19 cellular contexts compared by ENCODE assay signal in the genomic region with DNA sequence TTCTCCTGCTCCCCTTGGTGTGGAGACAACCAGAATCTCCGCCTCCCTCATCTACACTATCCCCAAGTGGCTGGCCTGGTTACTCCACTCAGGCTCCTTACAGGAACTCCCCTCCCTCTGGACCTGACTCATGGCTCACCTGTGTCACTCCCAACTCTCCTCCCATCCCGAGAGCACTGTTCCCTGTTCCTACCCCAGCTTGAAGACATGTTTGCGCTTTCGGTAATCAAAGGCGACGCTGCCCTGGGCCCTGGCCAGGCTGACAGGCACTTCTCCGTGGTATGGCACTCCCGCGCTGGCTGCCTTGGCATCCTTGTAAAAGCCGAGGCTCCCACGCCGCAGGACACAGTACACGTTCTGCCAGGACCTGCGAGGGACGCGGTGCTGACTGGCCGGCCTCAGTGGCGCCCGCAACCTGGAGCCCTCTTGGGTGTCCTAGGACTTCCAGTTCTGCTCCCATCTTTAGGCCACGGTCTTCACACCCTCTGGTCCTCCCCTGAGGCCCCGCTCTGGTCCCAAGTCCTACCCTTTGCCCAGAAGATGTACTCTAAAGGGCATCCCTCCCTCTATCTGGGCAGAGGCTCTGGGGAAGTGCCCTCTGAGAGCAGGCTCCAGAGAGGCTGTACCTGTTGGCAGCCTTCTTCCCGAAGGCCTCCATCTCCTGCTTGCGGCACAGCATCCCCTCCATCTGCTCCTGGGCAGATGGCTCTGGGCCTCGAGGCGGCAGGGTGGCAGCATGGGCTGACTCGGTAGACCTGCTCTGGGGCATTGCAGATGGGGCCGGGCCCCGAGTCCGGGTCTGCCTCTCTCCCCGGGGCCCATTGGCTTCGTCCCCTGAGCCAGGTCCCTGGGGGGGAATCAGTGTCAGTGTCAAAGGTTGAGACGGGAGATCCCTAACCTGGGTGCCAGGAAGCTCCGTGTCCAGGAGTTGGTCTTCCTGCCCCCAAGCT. TPM values are rescaled to one million over a fixed set of nuclear protein-coding genes. Genes with fewer than 3 reads are reported as not detected.
DNase-seq lines count a peak whose midpoint lies in the region; ATAC-seq and TF ChIP-seq lines count a peak whose summit lies in the region.
"Had no signal": no experiment of that assay in that cellular context is flagged by ENCODE, and none has a peak within 500 bp of the region (broad histone marks: within the 10 kb centered on the region; RNA-seq: fewer than 3 reads in every experiment).

No MANE protein-coding gene starts in this region.

- H3K4me1 ChIP-seq in Panc1 (ENCODE audit: control insufficient read depth, insufficient read depth, low read length) = no peaks in the 10 kb centered on the region
- H3K4me1 ChIP-seq in esophagus squamous epithelium = peaks cover 14 to 40% (median 16%) of the 10 kb centered on the region in 3 donors
- H3K4me1 ChIP-seq in sigmoid colon = no peaks in the 10 kb centered on the region

- TF ChIP-seq POLR2A in esophagus squamous epithelium (IDR thresholded peaks at IDR 0.05) (peak in 1 of 4 donors; percentile 20), sigmoid colon (IDR thresholded peaks at IDR 0.05) (no peak)

- no peaks in the 10 kb centered on the region for H3K27me3 ChIP-seq in Panc1 (ENCODE audit: control insufficient read depth, insufficient read depth, low read length)
- no peaks in the 10 kb centered on the region for H3K27me3 ChIP-seq in esophagus squamous epithelium
- no peaks in the 10 kb centered on the region for H3K27me3 ChIP-seq in sigmoid colon
- H3K27me3 ChIP-seq: brain microvascular endothelial cell had no signal

- TF ChIP-seq CTCF in GM20000 (IDR thresholded peaks at IDR 0.05; ENCODE audit: extremely low read depth, missing control alignments) (no peak), Panc1 (IDR thresholded peaks at IDR 0.05) (no peak), esophagus squamous epithelium (IDR thresholded peaks at IDR 0.05) (peak in 3 of 6 experiments; percentile 21 to 51 (median 42)), sigmoid colon (IDR thresholded peaks at IDR 0.05) (no peak)

- in situ Hi-C loops in Panc1 (cut with HindIII; ENCODE audit: low pct_unique_long_range_greater_than_20kb, low sequenced_read_pairs) = no loop called here

- no peak overlapping the region for H3K27ac ChIP-seq in Panc1 (ENCODE audit: low read length)
- H3K27ac ChIP-seq in esophagus squamous epithelium = peak overlapping the region; percentile 71 to 88 (median 86)
- no peak overlapping the region for H3K27ac ChIP-seq in sigmoid colon
- H3K27ac ChIP-seq: brain microvascular endothelial cell had no signal

- no TSS peak for BruUV-seq in Panc1 (replicated peaks; lab: Mats Ljungman, UMichigan)

- H3K36me3 ChIP-seq in Panc1 (ENCODE audit: control insufficient read depth, insufficient read depth, low read length) = no peaks in the 10 kb centered on the region
- H3K36me3 ChIP-seq in esophagus squamous epithelium = peaks cover 0 to 75% (median 4%) of the 10 kb centered on the region in 3 donors
- H3K36me3 ChIP-seq in sigmoid colon = no peaks in the 10 kb centered on the region
- H3K36me3 ChIP-seq: brain microvascular endothelial cell had no signal

- 45 to 78% methylated on average over 8 to 19 of the region's 33 CpGs for WGBS in esophagus squamous epithelium, 2 donors
- WGBS in sigmoid colon, 2 donors = 94 to 95% methylated on average over 33 of the region's 33 CpGs

- intact Hi-C loops in Panc1 (cut with micrococcal nuclease; ENCODE audit: unreplicated experiment) (no loop called here), esophagus squamous epithelium (cut with DNase I) (no loop called here), sigmoid colon (cut with DNase I) (no loop called here), cardiac septum (cut with DNase I) (no loop called here)

- DNase-seq in GM20000 (ENCODE audit: low spot score) (peak; percentile 8), Panc1 (ENCODE audit: low read depth, low spot score) (no peak), esophagus squamous epithelium (lab: John Stamatoyannopoulos, UW) (no peak), sigmoid colon (peak; percentile 57), DMS114 treated with DMSO at 0.1 percent for 48 hours (lab: John Stamatoyannopoulos, UW; ENCODE audit: unreplicated experiment) (no peak), NCI-H187 (lab: John Stamatoyannopoulos, UW) (no peak), cardiac septum (ENCODE audit: low spot score) (no peak)
- no peak for DNase-seq in stimulated activated naive CD4-positive, alpha-beta T cell (lab: John Stamatoyannopoulos, UW)
- DNase-seq: activated CD4-positive, alpha-beta memory T cell treated with anti-CD3 and anti-CD28 coated beads for 36 hours; activated naive CD8-positive, alpha-beta T cell treated with anti-CD3 and anti-CD28 coated beads, Interleukin-2, amount 10 ng/mL, durations not matched to agents 7 days and 5 days; activated T-cell treated with anti-CD3 and anti-CD28 coated beads, Interleukin-2, amount 50 U/mL, for 48 hours; brain microvascular endothelial cell; effector CD8-positive, alpha-beta T cell; hippocampal formation; NCI-H1092 treated with DMSO at 0.1 percent for 48 hours; NCI-H82; stimulated activated CD4-positive, alpha-beta T cell treated with anti-CD3 and anti-CD28 coated beads, Interleukin-2, amount 100 ng/mL, for 48 hours; T-cell had no signal

- 0 out of 2 replicates have a peak, but pooled peaks have one; percentile 9 for ATAC-seq in Panc1
- ATAC-seq: sciatic nerve, T-cell had no signal

- TF ChIP-seq EP300 in sigmoid colon (IDR thresholded peaks at IDR 0.05) = no peak

- POLR2A ChIA-PET in Panc1 (lab: Charles Lee) = interaction anchor here (0.6 kb wide), 1 partner anchor 290 kb away, joined by 4 read pairs; no protein-coding TSS in a partner anchor

- CTCF ChIA-PET in Panc1 (lab: Charles Lee) = no interaction called here

- H3K9me3 ChIP-seq in Panc1 (ENCODE audit: control insufficient read depth, insufficient read depth, low read depth, low read length) = no peaks in the 10 kb centered on the region
- no peaks in the 10 kb centered on the region for H3K9me3 ChIP-seq in esophagus squamous epithelium
- H3K9me3 ChIP-seq in sigmoid colon = no peaks in the 10 kb centered on the region

- H3K4me3 ChIP-seq in Panc1 (ENCODE audit: low read depth in 2 of 2, low read length in 2 of 2) (no peak overlapping the region), esophagus squamous epithelium (peak overlapping the region in 1 of 4 donors; percentile 15), sigmoid colon (no peak overlapping the region)

RNA-seq across cellular contexts. Expression of a gene that starts 9.4 kb away (rescaled TPM):
- total RNA-seq in Panc1 (2021; ENCODE audit: unreplicated experiment) (33.6 TPM), esophagus squamous epithelium (10 to 100 TPM in 2 of 4 donors, 1 to 10 TPM in 2; 8.4 to 16.4 (median 9.2) TPM), sigmoid colon (10 to 100 TPM; 14.0 to 30.7 (median 16.6) TPM), cardiac septum (11.1 TPM)
- polyA plus RNA-seq in Panc1 (2012; ENCODE audit: insufficient read length) = 29.5 TPM
- polyA plus RNA-seq in sigmoid colon = 10 to 100 TPM in 2 of 3 donors, 1 to 10 TPM in 1; 6.6 to 12.8 (median 10.4) TPM

RNA-seq across cellular contexts. Expression of a gene that starts 41.9 kb away (rescaled TPM):
- 7.3 TPM for total RNA-seq in Panc1 (2021; ENCODE audit: unreplicated experiment)
- 7.8 TPM for polyA plus RNA-seq in Panc1 (2012; ENCODE audit: insufficient read length)
- total RNA-seq in esophagus squamous epithelium = 100 to 1,000 TPM; 101 to 368 (median 128) TPM
- 1 to 10 TPM in 3 of 4 donors, under 1 TPM in 1; 0.33 to 4.9 (median 2.7) TPM for total RNA-seq in sigmoid colon
- polyA plus RNA-seq in sigmoid colon = 1 to 10 TPM; 1.4 to 5.7 (median 4.2) TPM
- 1.7 TPM for total RNA-seq in cardiac septum

RNA-seq across cellular contexts. Expression of a gene that starts 48.6 kb away (rescaled TPM):
- 195 TPM for total RNA-seq in Panc1 (2021; ENCODE audit: unreplicated experiment)
- 186 TPM for polyA plus RNA-seq in Panc1 (2012; ENCODE audit: insufficient read length)
- 10 to 100 TPM; 68.6 to 89.6 (median 80.3) TPM for total RNA-seq in esophagus squamous epithelium
- total RNA-seq in sigmoid colon = 100 to 1,000 TPM in 1 of 4 donors, 10 to 100 TPM in 3; 76.5 to 101 (median 86.2) TPM
- 100 to 1,000 TPM in 1 of 3 donors, 10 to 100 TPM in 2; 75.4 to 103 (median 98.8) TPM for polyA plus RNA-seq in sigmoid colon
- total RNA-seq in cardiac septum = 60.1 TPM

Comparison
In these comparisons a context has a peak if more than half of its experiments do, and no peak if none do; other contexts are left out.
1. DNase-seq: peak in GM20000 (single experiment) and sigmoid colon (single experiment); none in Panc1 (single experiment), esophagus squamous epithelium (single experiment), DMS114 treated with DMSO at 0.1 percent for 48 hours (single experiment), stimulated activated naive CD4-positive, alpha-beta T cell (0 of 6), NCI-H187 (0 of 2) and cardiac septum (single experiment).
2. H3K27ac ChIP-seq: peak in esophagus squamous epithelium (4 of 4); none in Panc1 (single experiment) and sigmoid colon (0 of 4).
3. RNA of a gene that starts 41.9 kb away (total RNA-seq): 101 to 368 TPM in esophagus squamous epithelium; 7.3 TPM in Panc1 (single experiment), 0.33 to 4.9 TPM in sigmoid colon and 1.7 TPM in cardiac septum (single experiment); every median in the first group is over 10 times any median in the second.